Comparison of ENCODE assay signal across 4 cellular contexts in the genomic region with DNA sequence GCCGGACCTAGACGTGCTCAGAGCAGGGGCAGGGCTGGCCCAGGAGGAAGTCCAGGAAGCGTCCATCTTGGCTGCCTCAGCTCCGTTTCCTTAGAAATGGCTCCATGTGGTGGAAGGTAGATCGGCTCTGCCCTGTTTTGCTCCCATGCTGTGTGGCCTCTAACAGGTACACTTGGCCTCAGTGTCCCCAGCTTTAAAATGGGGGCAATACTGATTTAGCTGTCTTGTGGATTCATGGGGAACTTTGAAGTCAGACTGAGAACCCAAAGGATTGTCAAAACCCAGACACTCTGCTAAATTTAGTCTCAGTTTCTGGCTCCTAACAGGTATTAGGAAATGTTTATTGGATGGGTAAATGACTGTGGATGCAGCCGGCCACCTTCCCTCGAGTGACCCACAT.
"Had no signal": no experiment of that assay in that cellular context is flagged by ENCODE, and none has a peak within 500 bp of the region (broad histone marks: within the 10 kb centered on the region; RNA-seq: fewer than 3 reads in every experiment).

No MANE protein-coding gene starts in this region.

- DNase-seq: H9, HCEC 1CT, KG1 had no signal

- H3K4me3 ChIP-seq: GM23338 had no signal

- H3K4me2 ChIP-seq: GM23338 had no signal

- H2AFZ ChIP-seq: GM23338 had no signal
